In the genomic region with DNA sequence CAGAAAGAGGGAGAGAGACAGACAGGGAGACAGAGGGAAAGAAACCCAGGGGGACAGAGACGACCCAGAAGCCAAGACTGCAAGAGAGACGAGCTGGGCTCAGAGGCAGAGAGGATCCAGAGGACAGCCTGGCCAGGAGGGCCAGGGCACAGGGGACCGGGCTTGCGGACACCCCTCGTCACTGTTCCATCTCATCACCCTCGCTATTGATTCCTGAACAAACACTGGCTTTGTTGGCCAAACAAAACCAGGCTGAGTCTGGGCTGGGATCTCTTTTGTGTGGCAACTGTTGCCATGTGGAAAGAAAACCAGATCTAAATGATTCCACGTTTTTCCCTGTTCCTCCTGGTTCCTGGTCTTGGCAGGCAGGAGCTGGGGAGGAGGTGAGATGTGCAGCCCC, we compare ENCODE assay signal across 17 cellular contexts.
DNase-seq lines count a peak whose midpoint lies in the region; ATAC-seq and TF ChIP-seq lines count a peak whose summit lies in the region.
"Had no signal": no experiment of that assay in that cellular context is flagged by ENCODE, and none has a peak within 500 bp of the region (broad histone marks: within the 10 kb centered on the region; RNA-seq: fewer than 3 reads in every experiment).

No MANE protein-coding gene starts in this region.

- TF ChIP-seq POLR2A in right lobe of liver (IDR thresholded peaks at IDR 0.05) (no peak), stomach (IDR thresholded peaks at IDR 0.05) (no peak)

- no peaks in the 10 kb centered on the region for H3K36me3 ChIP-seq in brain microvascular endothelial cell (replicated peaks)
- H3K36me3 ChIP-seq in right lobe of liver, result no peaks in the 10 kb centered on the region
- H3K36me3 ChIP-seq in tibial artery, result no peaks in the 10 kb centered on the region
- no peaks in the 10 kb centered on the region for H3K36me3 ChIP-seq in stomach
- H3K36me3 ChIP-seq: cardiac muscle cell, gastrocnemius medialis had no signal

- no peak for TF ChIP-seq CTCF in brain microvascular endothelial cell (IDR thresholded peaks at IDR 0.05; ENCODE audit: low read depth, low read length, missing control alignments)
- TF ChIP-seq CTCF in right lobe of liver (IDR thresholded peaks at IDR 0.05), result no peak
- no peak for TF ChIP-seq CTCF in tibial artery (IDR thresholded peaks at IDR 0.05)
- no peak for TF ChIP-seq CTCF in stomach (IDR thresholded peaks at IDR 0.05)

- peak; percentile 80 to 93 (median 90) for ATAC-seq in right lobe of liver
- ATAC-seq: gastrocnemius medialis; K562; mucosa of descending colon; stimulated activated naive B cell treated with anti-CD40 and anti-IgM and Interleukin-4, amounts not matched to agents 10 μg/mL and 1 μg/mL and 100 μg/mL, for 72 hours had no signal

- H3K4me1 ChIP-seq in right lobe of liver (peaks cover 0 to 10% (median 0%) of the 10 kb centered on the region in 4 donors), tibial artery (peaks cover 0 to 41% (median 22%) of the 10 kb centered on the region in 4 donors), stomach (peaks cover 0 to 26% (median 11%) of the 10 kb centered on the region in 4 donors)
- H3K4me1 ChIP-seq: gastrocnemius medialis had no signal

- TF ChIP-seq EP300 in stomach (IDR thresholded peaks at IDR 0.05), result no peak

- in situ Hi-C loops in brain microvascular endothelial cell (cut with HindIII; ENCODE audit: low pct_ligation_motif_present, low sequenced_read_pairs), result no loop called here

- 10% methylated on average over 3 of the region's 7 CpGs for WGBS in right lobe of liver (ENCODE audit: insufficient coverage, low coverage, low lambda C conversion rate, missing lambda C conversion rate)
- 27 to 43% (median 29%) methylated on average over 7 of the region's 7 CpGs for WGBS in stomach, 5 donors

- intact Hi-C loops in right lobe of liver (cut with DNase I) (no loop called here), tibial artery (cut with DNase I; ENCODE audit: low total_unique reads) (no loop called here), stomach (cut with DNase I; ENCODE audit: low total_unique reads) (no loop called here)

- H3K27ac ChIP-seq in brain microvascular endothelial cell (peak overlapping the region; percentile 32), right lobe of liver (no peak overlapping the region), tibial artery (peak overlapping the region; percentile 36 to 55), stomach (peak overlapping the region in 1 of 5 donors; percentile 14)
- H3K27ac ChIP-seq: 22Rv1, cardiac muscle cell, gastrocnemius medialis had no signal

- DNase-seq in DMS53 (lab: John Stamatoyannopoulos, UW), result peak; percentile 37
- no peak for DNase-seq in DMS53 treated with DMSO at 0.1 percent for 48 hours (lab: John Stamatoyannopoulos, UW; ENCODE audit: unreplicated experiment)
- no peak for DNase-seq in brain microvascular endothelial cell
- no peak for DNase-seq in right lobe of liver
- no peak for DNase-seq in tibial artery
- DNase-seq in mesenteric fat pad (ENCODE audit: low spot score), result no peak
- DNase-seq in stomach, result no peak
- no peak for DNase-seq in T1000 (lab: John Stamatoyannopoulos, UW)
- DNase-seq: activated CD8-positive, alpha-beta memory T cell treated with anti-CD3 and anti-CD28 coated beads, Interleukin-2, amount 50 U/mL, for 48 hours; gastrocnemius medialis; mucosa of descending colon; NCI-H82; stimulated activated naive B cell treated with anti-CD40 and anti-IgM and Interleukin-4, amounts not matched to agents 10 μg/mL and 1 μg/mL and 100 μg/mL, for 72 hours; T-helper 1 cell had no signal

- H3K9me3 ChIP-seq in right lobe of liver (no peaks in the 10 kb centered on the region), tibial artery (no peaks in the 10 kb centered on the region), stomach (no peaks in the 10 kb centered on the region)
- H3K9me3 ChIP-seq: gastrocnemius medialis, mucosa of descending colon had no signal

- H3K27me3 ChIP-seq in brain microvascular endothelial cell (replicated peaks) (no peaks in the 10 kb centered on the region), right lobe of liver (no peaks in the 10 kb centered on the region), tibial artery (no peaks in the 10 kb centered on the region), stomach (no peaks in the 10 kb centered on the region)
- H3K27me3 ChIP-seq: cardiac muscle cell had no signal

- H3K4me3 ChIP-seq in brain microvascular endothelial cell (ENCODE audit: low read depth, low read length), result no peak overlapping the region
- no peak overlapping the region for H3K4me3 ChIP-seq in right lobe of liver
- no peak overlapping the region for H3K4me3 ChIP-seq in tibial artery
- no peak overlapping the region for H3K4me3 ChIP-seq in stomach
- H3K4me3 ChIP-seq: cardiac muscle cell, gastrocnemius medialis, K562, mucosa of descending colon had no signal

Comparison
In these comparisons a context has a peak if more than half of its experiments do, and no peak if none do; other contexts are left out.
1. H3K27ac ChIP-seq: peak in brain microvascular endothelial cell (single experiment) and tibial artery (2 of 2); none in right lobe of liver (0 of 3).